In genomic region chr1:220807726-220808125, GRCh38 we compare ENCODE assay signal across 25 cellular contexts. TPM values are rescaled to one million over a fixed set of nuclear protein-coding genes. Genes with fewer than 3 reads are reported as not detected.
"Had no signal": no experiment of that assay in that cellular context is flagged by ENCODE, and none has a peak within 500 bp of the region (broad histone marks: within the 10 kb centered on the region; RNA-seq: fewer than 3 reads in every experiment).

No MANE protein-coding gene starts in this region.

- H3K36me3 Mint-ChIP-seq: naive thymus-derived CD4-positive, alpha-beta T cell had no signal

- H3K9me3 ChIP-seq: gastrocnemius medialis, lower lobe of right lung, mucosa of descending colon, neutrophil, spleen, testis, tibial artery, upper lobe of right lung, uterus had no signal

- H3K27ac Mint-ChIP-seq: memory B cell; naive thymus-derived CD4-positive, alpha-beta T cell; progenitor cell of endocrine pancreas; stimulated activated memory B cell treated with anti-CD40 and anti-IgM and Interleukin-4, amounts not matched to agents 10 μg/mL and 1 μg/mL and 100 μg/mL, for 72 hours had no signal

- H3K9ac ChIP-seq: parathyroid adenoma had no signal

- H3K27me3 Mint-ChIP-seq: progenitor cell of endocrine pancreas had no signal

- H2AFZ ChIP-seq: parathyroid adenoma had no signal

- H3K4me3 Mint-ChIP-seq: memory B cell; mesothelial cell of epicardium; naive thymus-derived CD4-positive, alpha-beta T cell; stimulated activated memory B cell treated with anti-CD40 and anti-IgM and Interleukin-4, amounts not matched to agents 10 μg/mL and 1 μg/mL and 100 μg/mL, for 72 hours had no signal

- DNase-seq: cerebellar nuclear complex; cortex of kidney; foreskin fibroblast; gastrocnemius medialis; left ventricle myocardium superior; lower lobe of right lung; mucosa of descending colon; naive thymus-derived CD4-positive, alpha-beta T cell; right cardiac atrium; spleen; stimulated activated CD4-positive, alpha-beta T cell treated with anti-CD3 and anti-CD28 coated beads, Interleukin-4, amount 100 ng/mL, for 4 hours; stimulated activated naive CD8-positive, alpha-beta T cell treated with anti-CD3 and anti-CD28 coated beads, Interleukin-15, Interleukin-2, amounts not matched to agents 100 U/mL and 50 U/mL, for 24 hours; substantia nigra; testis; tibial artery; upper lobe of right lung; uterus had no signal

- H3K9me3 Mint-ChIP-seq: memory B cell; naive thymus-derived CD4-positive, alpha-beta T cell; stimulated activated memory B cell treated with anti-CD40 and anti-IgM and Interleukin-4, amounts not matched to agents 10 μg/mL and 1 μg/mL and 100 μg/mL, for 72 hours had no signal

- H3K4me1 ChIP-seq: gastrocnemius medialis, parathyroid adenoma, testis, uterus had no signal

- H3K36me3 ChIP-seq: gastrocnemius medialis, upper lobe of right lung, uterus had no signal

- ATAC-seq: gastrocnemius medialis; lower lobe of right lung; mucosa of descending colon; naive thymus-derived CD4-positive, alpha-beta T cell; right cardiac atrium; stimulated activated memory B cell treated with anti-CD40 and anti-IgM and Interleukin-4, amounts not matched to agents 10 μg/mL and 1 μg/mL and 100 μg/mL, for 72 hours; stimulated activated naive CD8-positive, alpha-beta T cell treated with anti-CD3 and anti-CD28 coated beads, Interleukin-15, Interleukin-2, amounts not matched to agents 100 U/mL and 50 U/mL, for 24 hours; upper lobe of right lung had no signal

- H3K27me3 ChIP-seq: gastrocnemius medialis, neutrophil, testis, tibial artery, upper lobe of right lung, uterus had no signal

- H3K4me3 ChIP-seq: gastrocnemius medialis, lower lobe of right lung, mucosa of descending colon, skin epidermis, spleen, testis, tibial artery, upper lobe of right lung, uterus had no signal

- H3K27ac ChIP-seq: gastrocnemius medialis, lower lobe of right lung, neutrophil, parathyroid adenoma, skin epidermis, spleen, testis, tibial artery, upper lobe of right lung, uterus had no signal

RNA-seq across cellular contexts. Expression of gene MTARC1, which starts 21.0 kb away (rescaled TPM):
- polyA plus RNA-seq: naive thymus-derived CD4-positive, alpha-beta T cell had no signal

RNA-seq across cellular contexts. Expression of gene MTARC2, which starts 59.6 kb away (rescaled TPM):
- polyA plus RNA-seq: naive thymus-derived CD4-positive, alpha-beta T cell; neural cell had no signal
